In the genomic region with DNA sequence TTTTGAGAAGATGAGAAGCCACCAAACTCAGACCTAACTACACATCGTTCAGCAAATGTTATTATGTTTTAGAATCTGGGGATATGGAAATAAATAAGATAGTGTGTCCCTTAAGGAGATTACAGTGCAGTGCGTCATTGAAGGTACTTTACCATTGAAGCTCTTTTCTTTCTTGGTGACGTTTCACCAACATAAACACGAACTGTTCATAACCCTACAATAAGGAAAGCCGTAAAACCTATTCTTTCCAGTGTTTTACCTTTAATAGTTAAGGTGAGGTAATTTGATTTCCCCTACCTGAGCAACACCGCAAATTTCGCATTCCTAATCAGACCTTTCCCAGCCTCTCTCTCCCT, we compare ENCODE assay signal across 8 cellular contexts. TPM values are rescaled to one million over a fixed set of nuclear protein-coding genes. Genes with fewer than 3 reads are reported as not detected.
DNase-seq lines count a peak whose midpoint lies in the region; ATAC-seq and TF ChIP-seq lines count a peak whose summit lies in the region.

No MANE protein-coding gene starts in this region.

- DNase-seq in endodermal cell (no peak), ovary (no peak), ureter (ENCODE audit: low spot score) (no peak), NCI-H1436 (lab: John Stamatoyannopoulos, UW) (no peak)

- H3K9me3 Mint-ChIP-seq in endodermal cell: no peaks in the 10 kb centered on the region

- H3K9ac ChIP-seq in Loucy (ENCODE audit: low read depth, low read length, poor library complexity, severe bottlenecking) (peak overlapping the region; percentile 92), endodermal cell (ENCODE audit: extremely low read depth, low read length, poor library complexity, severe bottlenecking) (peak overlapping the region; percentile 87)

- H3K79me2 ChIP-seq in Loucy (ENCODE audit: insufficient read depth, low read length): peaks cover 49% of the 10 kb centered on the region

- no peak for TF ChIP-seq EP300 in ovary (IDR thresholded peaks at IDR 0.05)

- H3K27me3 Mint-ChIP-seq in endodermal cell (ENCODE audit: insufficient read depth): peaks cover 2% of the 10 kb centered on the region

- H2AFZ ChIP-seq in Loucy (ENCODE audit: low read length): 0 out of 2 replicates have a peak overlapping the region, but pooled peaks have one; percentile 99

- H3K27me3 ChIP-seq in Loucy (ENCODE audit: insufficient read depth, low read length, poor library complexity, severe bottlenecking) (no peaks in the 10 kb centered on the region), endodermal cell (ENCODE audit: control insufficient read depth, insufficient read depth, low read length, poor library complexity, severe bottlenecking) (no peaks in the 10 kb centered on the region), ovary (no peaks in the 10 kb centered on the region)

- 20% methylated on average over 6 of the region's 7 CpGs; no CpG with 5 or more reads in 1 of the 2 experiments for WGBS in endodermal cell (ENCODE audit: insufficient coverage in 1 of 2, insufficient read length in 1 of 2), 2 experiments
- 8 to 11% (median 9%) methylated on average over 7 of the region's 7 CpGs for WGBS in ovary, 3 donors

- H3K27ac ChIP-seq in endodermal cell (ENCODE audit: low read depth, low read length) (no peak overlapping the region), ovary (peak overlapping the region in 1 of 2 donors; percentile 74)

- H3K9me3 ChIP-seq in Loucy (ENCODE audit: insufficient read depth, low read depth, low read length) (no peaks in the 10 kb centered on the region), endodermal cell (ENCODE audit: control insufficient read depth, low read length) (no peaks in the 10 kb centered on the region), ovary (no peaks in the 10 kb centered on the region)

- no peaks in the 10 kb centered on the region for H3K4me1 Mint-ChIP-seq in endodermal cell

- H3K4me1 ChIP-seq in Loucy (ENCODE audit: insufficient read depth, low read length, poor library complexity, severe bottlenecking) (peaks cover 25% of the 10 kb centered on the region), endodermal cell (ENCODE audit: control insufficient read depth, insufficient read depth, low read length) (no peaks in the 10 kb centered on the region), ovary (ENCODE audit: insufficient read depth) (peaks cover 3% of the 10 kb centered on the region)

- H3K4me3 ChIP-seq in Loucy (ENCODE audit: low read length, poor library complexity, severe bottlenecking) (peak overlapping the region; percentile 96), endodermal cell (ENCODE audit: low read length) (peak overlapping the region; percentile 97), ovary (peak overlapping the region; percentile 79)

- H3K27ac Mint-ChIP-seq in endodermal cell: peak overlapping the region; percentile 99

- peak overlapping the region; percentile 97 for H3K4me3 Mint-ChIP-seq in endodermal cell

- H4K20me1 ChIP-seq in Loucy (ENCODE audit: insufficient read depth, low read length, poor library complexity, severe bottlenecking): peaks cover 28% of the 10 kb centered on the region

- H3K36me3 Mint-ChIP-seq in endodermal cell (ENCODE audit: low read depth): peaks cover 15% of the 10 kb centered on the region

- TF ChIP-seq CTCF in Loucy (conservative IDR thresholded peaks at IDR 0.05; ENCODE audit: low read length) (no peak), endodermal cell (conservative IDR thresholded peaks at IDR 0.05) (no peak), ovary (IDR thresholded peaks at IDR 0.05) (no peak)

- no peaks in the 10 kb centered on the region for H3K9me2 ChIP-seq in Loucy (replicated peaks; ENCODE audit: low read depth, low read length)

- H3K36me3 ChIP-seq in Loucy (ENCODE audit: insufficient read depth, low read length) (no peaks in the 10 kb centered on the region; the same call in none of the 2 replicates), endodermal cell (ENCODE audit: control insufficient read depth, insufficient read depth, low read length) (peaks cover 28% of the 10 kb centered on the region), ovary (no peaks in the 10 kb centered on the region)

- H3K4me2 ChIP-seq in Loucy (ENCODE audit: low read depth, low read length, poor library complexity, severe bottlenecking): peak overlapping the region; percentile 87

- ATAC-seq in GM21360 (IDR thresholded peaks at IDR 0.05; ENCODE audit: unreplicated experiment) (peak; percentile 12), GM19467 (IDR thresholded peaks at IDR 0.05; ENCODE audit: unreplicated experiment) (no peak), HG02938 (IDR thresholded peaks at IDR 0.05; ENCODE audit: unreplicated experiment) (no peak)

- H3F3A ChIP-seq in Loucy (ENCODE audit: low read depth): no peaks in the 10 kb centered on the region; the same call in 1 of the 2 replicates

- intact Hi-C loops in ovary (cut with DNase I): no loop called here

- TF ChIP-seq POLR2A in ovary (IDR thresholded peaks at IDR 0.05): no peak

RNA-seq across cellular contexts. Expression of gene CCDC66, which starts 0.8 kb away (rescaled TPM):
- 10 to 100 TPM; 32.1 to 36.4 TPM for total RNA-seq in endodermal cell
- polyA plus RNA-seq in endodermal cell (2013, experiment 1 of 2): 29.2 TPM
- 27.2 TPM for polyA plus RNA-seq in endodermal cell (2013, experiment 2 of 2)
- 10 to 100 TPM; 24.5 to 45.7 (median 33.6) TPM for total RNA-seq in ovary
- 10 to 100 TPM; 13.0 to 14.5 TPM for polyA plus RNA-seq in ovary
- total RNA-seq in ureter: 49.9 TPM
